1 cellular context compared by ENCODE assay signal in genomic region chr13:42992585-42993122, GRCh38.
TF ChIP-seq lines count a peak whose summit lies in the region.

No MANE protein-coding gene starts in this region.

TF ChIP-seq in HepG2, 621 proteins besides CTCF, POLR2A, EP300 and RAD21:
- TF ChIP-seq RARG (CRISPR knock-in tag; IDR thresholded peaks at IDR 0.05; ENCODE audit: low read depth) (no peak), ZNF704 (CRISPR knock-in tag; IDR thresholded peaks at IDR 0.05; ENCODE audit: borderline replicate concordance) (no peak), ZBTB20 (CRISPR knock-in tag; IDR thresholded peaks at IDR 0.05; ENCODE audit: borderline replicate concordance, low read depth) (no peak), KMT2A (CRISPR knock-in tag; IDR thresholded peaks at IDR 0.05) (no peak), GMEB2 (CRISPR knock-in tag; IDR thresholded peaks at IDR 0.05; ENCODE audit: low read depth) (no peak), ZNF792 (CRISPR knock-in tag; IDR thresholded peaks at IDR 0.05) (no peak), SIX4 (CRISPR knock-in tag; IDR thresholded peaks at IDR 0.05) (no peak), ZBTB33 (CRISPR knock-in tag; IDR thresholded peaks at IDR 0.05) (no peak), PREB (CRISPR knock-in tag; IDR thresholded peaks at IDR 0.05) (no peak), ATF2 (CRISPR knock-in tag; IDR thresholded peaks at IDR 0.05) (no peak), GPN1 (CRISPR knock-in tag; IDR thresholded peaks at IDR 0.05; ENCODE audit: borderline replicate concordance) (no peak), AGO1 (IDR thresholded peaks at IDR 0.05; ENCODE audit: low read depth, low read length, poor library complexity, severe bottlenecking) (no peak), HMGXB4 (CRISPR knock-in tag; IDR thresholded peaks at IDR 0.05; ENCODE audit: borderline replicate concordance in 1 of 2, low read depth in 1 of 2) (no peak), ZNF331 (CRISPR knock-in tag; IDR thresholded peaks at IDR 0.05) (no peak), ZNF276 (CRISPR knock-in tag; IDR thresholded peaks at IDR 0.05; ENCODE audit: low read depth) (no peak), HOXA3 (CRISPR knock-in tag; IDR thresholded peaks at IDR 0.05) (no peak), ZNF225 (CRISPR knock-in tag; IDR thresholded peaks at IDR 0.05) (no peak), IKZF1 (IDR thresholded peaks at IDR 0.05) (no peak), STAG1 (CRISPR knock-in tag; IDR thresholded peaks at IDR 0.05) (no peak)
TF ChIP-seq in HepG2: peak in this region for 0.
